ENCODE assay signal across 22 cellular contexts in genomic region chr4:4862665-4863482, GRCh38. TPM values are rescaled to one million over a fixed set of nuclear protein-coding genes. Genes with fewer than 3 reads are reported as not detected.
DNase-seq lines count a peak whose midpoint lies in the region; FAIRE-seq and TF ChIP-seq lines count a peak whose summit lies in the region.
"Had no signal": no experiment of that assay in that cellular context is flagged by ENCODE, and none has a peak within 500 bp of the region (broad histone marks: within the 10 kb centered on the region; RNA-seq: fewer than 3 reads in every experiment).

No MANE protein-coding gene starts in this region.

- H3K9me3 Mint-ChIP-seq in activated T-cell treated with anti-CD3 and anti-CD28 coated beads, Interleukin-2, amount 50 U/mL, for 24 hours = peaks cover 2% of the 10 kb centered on the region
- H3K9me3 Mint-ChIP-seq: central memory CD8-positive, alpha-beta T cell had no signal

- no peak overlapping the region for H3K4me3 Mint-ChIP-seq in activated T-cell treated with anti-CD3 and anti-CD28 coated beads, Interleukin-2, amount 50 U/mL, for 24 hours
- H3K4me3 Mint-ChIP-seq: central memory CD8-positive, alpha-beta T cell had no signal

- no peak for FAIRE-seq in GM19239 (lab: Jason Lieb, UNC)
- FAIRE-seq: A549 had no signal

- peak; percentile 22 to 23 for DNase-seq in activated T-cell treated with anti-CD3 and anti-CD28 coated beads, Interleukin-2, amount 50 U/mL, for 48 hours
- DNase-seq in activated T-cell treated with anti-CD3 and anti-CD28 coated beads, Interleukin-2, amount 50 U/mL, for 24 hours = no peak
- no peak for DNase-seq in astrocyte of the cerebellum (ENCODE audit: low read depth)
- DNase-seq in islet precursor cell = peak; percentile 64
- DNase-seq in retina = peak; percentile 81
- DNase-seq in substantia nigra (lab: John Stamatoyannopoulos, UW) = no peak
- no peak for DNase-seq in GM19239 (ENCODE audit: insufficient read length, low spot score)
- DNase-seq in G401 (ENCODE audit: low spot score) = no peak
- DNase-seq: activated gamma-delta T cell; amniotic stem cell; effector memory CD4-positive, alpha-beta T cell; head of caudate nucleus; HFFc6; MV-4-11; NCI-H187; NCI-H226; T-helper 9 cell had no signal

- H3K4me1 Mint-ChIP-seq in activated T-cell treated with anti-CD3 and anti-CD28 coated beads, Interleukin-2, amount 50 U/mL, for 24 hours (ENCODE audit: low read depth) = peaks cover 30% of the 10 kb centered on the region

- H3K4me3 ChIP-seq in astrocyte of the cerebellum (ENCODE audit: low read depth, low read length) = peak overlapping the region; percentile 79
- H3K4me3 ChIP-seq: A549, BLaER1, lung had no signal

- no peaks in the 10 kb centered on the region for H3K36me3 Mint-ChIP-seq in activated T-cell treated with anti-CD3 and anti-CD28 coated beads, Interleukin-2, amount 50 U/mL, for 24 hours (ENCODE audit: low read depth)

- H3K27ac ChIP-seq in substantia nigra (ENCODE audit: low read depth, low read length, poor library complexity, severe bottlenecking) = no peak overlapping the region
- H3K27ac ChIP-seq: A549, BLaER1, KMS-11 had no signal

- no peak for TF ChIP-seq CTCF in astrocyte of the cerebellum (IDR thresholded peaks at IDR 0.05; ENCODE audit: low read depth, low read length, missing control alignments)

- H3K27me3 Mint-ChIP-seq in activated T-cell treated with anti-CD3 and anti-CD28 coated beads, Interleukin-2, amount 50 U/mL, for 24 hours = peaks cover 77% of the 10 kb centered on the region

- H3K27ac Mint-ChIP-seq in activated T-cell treated with anti-CD3 and anti-CD28 coated beads, Interleukin-2, amount 50 U/mL, for 24 hours = no peak overlapping the region
- H3K27ac Mint-ChIP-seq: HFFc6 had no signal

- in situ Hi-C loops in astrocyte of the cerebellum (cut with HindIII; ENCODE audit: low sequenced_read_pairs) = no loop called here
- in situ Hi-C loops in G401 (cut with HindIII; ENCODE audit: low sequenced_read_pairs) = no loop called here

RNA-seq across cellular contexts. Expression of gene MSX1, which starts 3.4 kb away (rescaled TPM):
- 210 and 226 TPM in 2 replicates for total RNA-seq in G401 (2014; rRNA removed; shearing (Covaris generic))

Comparison
In these comparisons a context has a peak if more than half of its experiments do, and no peak if none do; other contexts are left out.
1. DNase-seq: peak in activated T-cell treated with anti-CD3 and anti-CD28 coated beads, Interleukin-2, amount 50 U/mL, for 48 hours (2 of 2), islet precursor cell (single experiment) and retina (single experiment); none in activated T-cell treated with anti-CD3 and anti-CD28 coated beads, Interleukin-2, amount 50 U/mL, for 24 hours (single experiment), astrocyte of the cerebellum (single experiment), substantia nigra (0 of 49), GM19239 (single experiment) and G401 (single experiment).